Comparison of ENCODE assay signal across 20 cellular contexts in the genomic region with DNA sequence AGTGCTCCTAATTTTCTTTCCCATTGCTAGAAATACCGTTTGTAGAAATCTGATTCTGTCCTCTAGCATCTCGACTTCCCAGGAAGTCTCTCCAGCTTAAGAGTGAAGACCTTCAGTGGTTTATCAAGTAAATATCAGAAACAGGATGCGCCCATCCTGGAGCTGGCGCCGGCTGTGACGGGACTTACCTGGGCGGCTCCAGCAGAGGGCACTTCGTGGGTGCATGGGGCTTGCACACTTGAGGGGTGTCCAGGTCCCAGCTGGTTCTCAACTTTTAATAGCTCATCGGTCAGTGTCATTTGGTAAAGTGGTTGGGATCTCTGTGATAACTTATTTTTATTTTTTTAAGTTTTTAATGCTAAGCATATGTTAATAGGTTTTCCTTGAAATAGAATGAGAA.
DNase-seq lines count a peak whose midpoint lies in the region; ATAC-seq, FAIRE-seq and TF ChIP-seq lines count a peak whose summit lies in the region.
"Had no signal": no experiment of that assay in that cellular context is flagged by ENCODE, and none has a peak within 500 bp of the region (broad histone marks: within the 10 kb centered on the region; RNA-seq: fewer than 3 reads in every experiment).

No MANE protein-coding gene starts in this region.

- no peak for DNase-seq in HepG2 (ENCODE audit: low spot score)
- no peak for DNase-seq in right lobe of liver
- DNase-seq in NCI-H69 (lab: John Stamatoyannopoulos, UW), result peak; percentile 0
- peak in 1 of 4 experiments; percentile 4 for DNase-seq in K562 (ENCODE audit: extremely low read depth in 1 of 4, low spot score in 3 of 4)
- no peak for DNase-seq in gastrocnemius medialis
- no peak for DNase-seq in spleen
- no peak for DNase-seq in HPDE6-E6E7 (ENCODE audit: extremely low spot score)
- DNase-seq: GM23248, KG1, NCI-H1092 treated with DMSO at 0.1 percent for 48 hours, NCI-H146, NCI-H2029, NCI-H345, NCI-H524 treated with DMSO at 0.1 percent for 48 hours, PC-9, SIG-M5, T-cell had no signal

- no peaks in the 10 kb centered on the region for H3K36me3 ChIP-seq in HepG2 (replicated peaks in 1 of 2; ENCODE audit: control insufficient read depth in 1 of 2, insufficient read depth in 2 of 2, low read length in 2 of 2)
- H3K36me3 ChIP-seq in right lobe of liver, result no peaks in the 10 kb centered on the region
- H3K36me3 ChIP-seq in K562 (ENCODE audit: control insufficient read depth, insufficient read depth, low read length), result no peaks in the 10 kb centered on the region
- no peaks in the 10 kb centered on the region for H3K36me3 ChIP-seq in gastrocnemius medialis
- H3K36me3 ChIP-seq in spleen, result no peaks in the 10 kb centered on the region

- H3K27ac ChIP-seq in HepG2 (ENCODE audit: extremely low read length, insufficient read depth, low read length), result no peak overlapping the region
- no peak overlapping the region for H3K27ac ChIP-seq in right lobe of liver
- H3K27ac ChIP-seq in K562 (ENCODE audit: extremely low read depth, low read depth, low read length), result no peak overlapping the region
- H3K27ac ChIP-seq in gastrocnemius medialis, result peak overlapping the region; percentile 55 to 62 (median 57)
- H3K27ac ChIP-seq in spleen, result no peak overlapping the region
- H3K27ac ChIP-seq: GM23248, PC-9, RWPE1 had no signal

- POLR2A ChIA-PET in HepG2 (lab: Yijun Ruan, JAX), result no interaction called here
- POLR2A ChIA-PET in K562 (lab: Yijun Ruan, JAX), result no interaction called here

- TF ChIP-seq CTCF in HepG2 (CRISPR knock-in tag; IDR thresholded peaks at IDR 0.05) (0 out of 2 replicates have a peak, but pooled peaks have one; percentile 10), right lobe of liver (IDR thresholded peaks at IDR 0.05) (no peak), K562 (IDR thresholded peaks at IDR 0.05 in 2 of 3, conservative IDR thresholded peaks at IDR 0.05 in 1 of 3; ENCODE audit: insufficient read depth in 2 of 3, low read depth in 1 of 3, low read length in 3 of 3) (0 out of 6 replicates have a peak, but pooled peaks of 1 of the 3 experiments have one; percentile 14), gastrocnemius medialis (IDR thresholded peaks at IDR 0.05 in 4 of 5, conservative IDR thresholded peaks at IDR 0.05 in 1 of 5) (no peak), spleen (IDR thresholded peaks at IDR 0.05 in 8 of 11, conservative IDR thresholded peaks at IDR 0.05 in 3 of 11) (peak in 1 of 11 experiments; percentile 5)

- H3K9me3 ChIP-seq in HepG2 (ENCODE audit: low read length), result no peaks in the 10 kb centered on the region
- no peaks in the 10 kb centered on the region for H3K9me3 ChIP-seq in right lobe of liver
- no peaks in the 10 kb centered on the region for H3K9me3 ChIP-seq in K562 (replicated peaks; ENCODE audit: control insufficient read depth, insufficient read depth, low read depth, low read length)
- H3K9me3 ChIP-seq in gastrocnemius medialis, result no peaks in the 10 kb centered on the region
- H3K9me3 ChIP-seq in spleen, result no peaks in the 10 kb centered on the region

- H3K4me1 ChIP-seq in HepG2 (ENCODE audit: insufficient read depth, low read length) (no peaks in the 10 kb centered on the region), right lobe of liver (no peaks in the 10 kb centered on the region), K562 (replicated peaks in 1 of 2; ENCODE audit: control insufficient read depth in 2 of 2, insufficient read depth in 2 of 2, low read length in 2 of 2) (no peaks in the 10 kb centered on the region), gastrocnemius medialis (no peaks in the 10 kb centered on the region), spleen (peaks cover 0 to 36% (median 2%) of the 10 kb centered on the region in 6 donors)

- ATAC-seq in HepG2 (peak; percentile 41; the same call in 1 of the 3 replicates), right lobe of liver (no peak), K562 (0 out of 3 replicates have a peak, but pooled peaks have one; percentile 37), gastrocnemius medialis (no peak), HG03025 (IDR thresholded peaks at IDR 0.05; ENCODE audit: low FRiP score, unreplicated experiment) (no peak)
- ATAC-seq: SK-N-SH treated with all-trans-retinoic acid at 6 μM for 48 hours, T-cell had no signal

- H3K9me1 ChIP-seq in K562 (ENCODE audit: control insufficient read depth, insufficient read depth, low read length), result no peaks in the 10 kb centered on the region

- H3K9ac ChIP-seq in HepG2 (ENCODE audit: insufficient read depth, low read depth, low read length) (no peak overlapping the region), K562 (ENCODE audit: insufficient read depth in 1 of 2, low read depth in 2 of 2, low read length in 2 of 2) (no peak overlapping the region)
- H3K9ac ChIP-seq: GM23248 had no signal

- H2AFZ ChIP-seq in HepG2 (ENCODE audit: low read length), result no peak overlapping the region
- H2AFZ ChIP-seq in K562 (ENCODE audit: low read depth, low read length), result no peak overlapping the region
- H2AFZ ChIP-seq: GM23248, PC-9 had no signal

- H4K20me1 ChIP-seq in HepG2 (ENCODE audit: insufficient read depth, low read length), result no peaks in the 10 kb centered on the region
- no peaks in the 10 kb centered on the region for H4K20me1 ChIP-seq in K562 (replicated peaks; ENCODE audit: control insufficient read depth, insufficient read depth, low read length)

- in situ Hi-C loops in HepG2 (cut with HindIII; ENCODE audit: extremely low pct_ligation_motif_present, low pct_unique_long_range_greater_than_20kb), result loop anchor here (10.0 kb wide), 1 partner anchor 299 kb away; no protein-coding TSS in a partner anchor
- in situ Hi-C loops in K562 (cut with MboI), result no loop called here
- in situ Hi-C loops in gastrocnemius medialis (cut with MboI; ENCODE audit: low sequenced_read_pairs in 4 of 4), result no loop called here

- TF ChIP-seq RAD21 in HepG2 (CRISPR knock-in tag; IDR thresholded peaks at IDR 0.05), result no peak
- no peak for TF ChIP-seq RAD21 in K562 (CRISPR knock-in tag; conservative IDR thresholded peaks at IDR 0.05 in 1 of 2, IDR thresholded peaks at IDR 0.05 in 1 of 2)

- 43% methylated on average over 9 of the region's 9 CpGs for WGBS in HepG2 (ENCODE audit: low lambda C conversion rate)
- 61% methylated on average over 9 of the region's 9 CpGs for WGBS in right lobe of liver (ENCODE audit: insufficient coverage, low coverage, low lambda C conversion rate, missing lambda C conversion rate)
- WGBS in K562 (ENCODE audit: insufficient coverage, low coverage, missing lambda C conversion rate), result 8% methylated on average over 9 of the region's 9 CpGs
- 67 to 73% (median 72%) methylated on average over 9 of the region's 9 CpGs for WGBS in spleen, 5 donors

- H3K27me3 ChIP-seq in HepG2 (ENCODE audit: control insufficient read depth in 1 of 2, insufficient read depth in 2 of 2, low read length in 2 of 2), result peaks cover 0 to 12% of the 10 kb centered on the region in 2 experiments; a peak in 4 of 5 replicates
- peaks cover 0 to 4% of the 10 kb centered on the region in 2 donors for H3K27me3 ChIP-seq in right lobe of liver
- H3K27me3 ChIP-seq in K562 (ENCODE audit: control insufficient read depth in 2 of 2, insufficient read depth in 2 of 2, low read length in 2 of 2), result peaks cover 0 to 5% of the 10 kb centered on the region in 2 experiments; a peak in 2 of 5 replicates
- H3K27me3 ChIP-seq in gastrocnemius medialis, result no peaks in the 10 kb centered on the region
- no peaks in the 10 kb centered on the region for H3K27me3 ChIP-seq in spleen (replicated peaks in 1 of 7)

- H3K4me2 ChIP-seq in HepG2 (ENCODE audit: low read depth, low read length), result no peak overlapping the region
- H3K4me2 ChIP-seq in K562 (ENCODE audit: insufficient read depth, low read length), result no peak overlapping the region
- H3K4me2 ChIP-seq: PC-9 had no signal

- BruUV-seq in HepG2 (replicated peaks; lab: Mats Ljungman, UMichigan) (no TSS peak), K562 (replicated peaks; lab: Mats Ljungman, UMichigan) (no TSS peak)

- no peak for TF ChIP-seq EP300 in HepG2 (IDR thresholded peaks at IDR 0.05; ENCODE audit: low read depth in 2 of 2, low read length in 2 of 2)
- TF ChIP-seq EP300 in HepG2 (CRISPR knock-in tag; IDR thresholded peaks at IDR 0.05; ENCODE audit: borderline replicate concordance), result no peak
- no peak for TF ChIP-seq EP300 in K562 (IDR thresholded peaks at IDR 0.05; ENCODE audit: low read length)

- no peak overlapping the region for H3K4me3 ChIP-seq in HepG2 (replicated peaks in 1 of 3; ENCODE audit: insufficient read depth in 1 of 3, low read depth in 2 of 3, low read length in 3 of 3)
- H3K4me3 ChIP-seq in right lobe of liver, result no peak overlapping the region
- no peak overlapping the region for H3K4me3 ChIP-seq in K562
- H3K4me3 ChIP-seq in gastrocnemius medialis, result no peak overlapping the region
- H3K4me3 ChIP-seq in spleen, result no peak overlapping the region
- H3K4me3 ChIP-seq: GM23248, PC-9 had no signal

- CTCF ChIA-PET in HepG2 (lab: Yijun Ruan, JAX; ENCODE audit: low intra/inter-chr PET ratio, low total read pairs), result no interaction called here
- CTCF ChIA-PET in K562 (lab: Yijun Ruan, JAX; ENCODE audit: low intra/inter-chr PET ratio), result no interaction called here

- intact Hi-C loops in HepG2 (cut with micrococcal nuclease; ENCODE audit: unreplicated experiment) (loop anchor here (5.0 kb wide), 1 partner anchor 301 kb away; no protein-coding TSS in a partner anchor), right lobe of liver (cut with DNase I) (no loop called here), K562 (cut with micrococcal nuclease) (no loop called here), gastrocnemius medialis (cut with DNase I; ENCODE audit: low total_unique reads) (no loop called here), spleen (cut with DNase I; ENCODE audit: low total_unique reads) (no loop called here)

- FAIRE-seq in HepG2 (lab: Jason Lieb, UNC), result no peak
- no peak for FAIRE-seq in K562 (lab: Jason Lieb, UNC)

- H3K79me2 ChIP-seq in HepG2 (ENCODE audit: insufficient read depth, low read length) (no peaks in the 10 kb centered on the region), K562 (ENCODE audit: control insufficient read depth, insufficient read depth, low read length) (no peaks in the 10 kb centered on the region)

- TF ChIP-seq POLR2A in HepG2 (IDR thresholded peaks at IDR 0.05; ENCODE audit: insufficient read depth in 1 of 2, low read depth in 2 of 2, low read length in 2 of 2), result no peak
- TF ChIP-seq POLR2A in right lobe of liver (IDR thresholded peaks at IDR 0.05), result no peak
- no peak for TF ChIP-seq POLR2A in K562 (conservative IDR thresholded peaks at IDR 0.05)
- no peak for TF ChIP-seq POLR2A in gastrocnemius medialis (IDR thresholded peaks at IDR 0.05)
- TF ChIP-seq POLR2A in spleen (IDR thresholded peaks at IDR 0.05), result no peak

TF ChIP-seq in HepG2, 621 proteins besides CTCF, POLR2A, EP300 and RAD21 (continues in another document):
- TF ChIP-seq ZNF430 (CRISPR knock-in tag; IDR thresholded peaks at IDR 0.05), result no peak
- TF ChIP-seq POLR2AphosphoS2 (IDR thresholded peaks at IDR 0.05; ENCODE audit: low read depth, low read length), result no peak
- no peak for TF ChIP-seq EED (CRISPR knock-in tag; IDR thresholded peaks at IDR 0.05)

TF ChIP-seq in K562, 482 proteins besides CTCF, POLR2A, EP300 and RAD21 (continues in another document):
- no peak for TF ChIP-seq TCF3 (CRISPR knock-in tag; IDR thresholded peaks at IDR 0.05)
- TF ChIP-seq CAMTA2 (CRISPR knock-in tag; conservative IDR thresholded peaks at IDR 0.05), result no peak
- no peak for TF ChIP-seq NBN (IDR thresholded peaks at IDR 0.05; ENCODE audit: low read depth)
- TF ChIP-seq BRD9 (IDR thresholded peaks at IDR 0.05; ENCODE audit: low read depth, partially characterized antibody), result no peak
- no peak for TF ChIP-seq ETV1 (tag; conservative IDR thresholded peaks at IDR 0.05; ENCODE audit: low read depth)
- no peak for TF ChIP-seq TAF7 (tag; IDR thresholded peaks at IDR 0.05)

Comparison
In these comparisons a context has a peak if more than half of its experiments do, and no peak if none do; other contexts are left out.
1. ATAC-seq: peak in HepG2 (single experiment) and K562 (single experiment); none in right lobe of liver (0 of 4), gastrocnemius medialis (0 of 2) and HG03025 (single experiment).
2. H3K27ac ChIP-seq: peak in gastrocnemius medialis (4 of 4); none in HepG2 (single experiment), right lobe of liver (0 of 3), K562 (single experiment) and spleen (0 of 8).